Comparison of ENCODE assay signal across 13 cellular contexts in genomic region chr1:40838980-40839942, GRCh38. TPM values are rescaled to one million over a fixed set of nuclear protein-coding genes. Genes with fewer than 3 reads are reported as not detected.
"Had no signal": no experiment of that assay in that cellular context is flagged by ENCODE, and none has a peak within 500 bp of the region (broad histone marks: within the 10 kb centered on the region; RNA-seq: fewer than 3 reads in every experiment).

No MANE protein-coding gene starts in this region.

- H3K27ac Mint-ChIP-seq: activated T-helper 2 cell treated with anti-CD3 and anti-CD28 coated beads, Interferon-gamma antibody, Interleukin-2, Interleukin-4, amounts not matched to agents 10 μg/mL and 5 μg/mL and 100 μg/mL, durations not matched to agents 14 hours and 24 hours and 36 hours had no signal

- H3K4me3 ChIP-seq: dorsolateral prefrontal cortex, esophagus muscularis mucosa, suprapubic skin had no signal

- DNase-seq: activated CD4-positive, CD25-positive, alpha-beta regulatory T cell treated with anti-CD3 and anti-CD28 coated beads, Interleukin-2, amount 50 U/mL, for 72 hours; activated naive CD4-positive, alpha-beta T cell treated with anti-CD3 and anti-CD28 coated beads, Interleukin-2, amount 10 ng/mL, durations not matched to agents 7 days and 5 days; activated T-cell treated with anti-CD3 and anti-CD28 coated beads for 4 hours; dorsolateral prefrontal cortex; midbrain; occipital lobe; stimulated activated CD4-positive, alpha-beta T cell treated with anti-CD3 and anti-CD28 coated beads, Interleukin-12 subunit alpha, Interleukin-12 subunit beta, amount 100 ng/mL, for 4 hours; stimulated activated naive CD4-positive, alpha-beta T cell treated with Interleukin-2 at 50 U/mL for 16 hours; T-helper 9 cell had no signal

- H3K36me3 ChIP-seq: suprapubic skin had no signal

- H3K4me3 Mint-ChIP-seq: activated naive CD4-positive, alpha-beta T cell treated with anti-CD3 and anti-CD28 coated beads, Interleukin-2, amount 10 ng/mL, durations not matched to agents 7 days and 5 days had no signal

- H3K27me3 ChIP-seq: dorsolateral prefrontal cortex, esophagus muscularis mucosa had no signal

- H3K4me1 ChIP-seq: esophagus muscularis mucosa, suprapubic skin had no signal

- H3K9me3 ChIP-seq: suprapubic skin had no signal

- H3K27ac ChIP-seq: dorsolateral prefrontal cortex, esophagus muscularis mucosa, suprapubic skin had no signal

- H3K36me3 Mint-ChIP-seq: activated naive CD4-positive, alpha-beta T cell treated with anti-CD3 and anti-CD28 coated beads, Interleukin-2, amount 10 ng/mL, durations not matched to agents 7 days and 5 days had no signal

- H3K9me3 Mint-ChIP-seq: activated naive CD4-positive, alpha-beta T cell treated with anti-CD3 and anti-CD28 coated beads, Interleukin-2, amount 10 ng/mL, durations not matched to agents 7 days and 5 days had no signal

RNA-seq across cellular contexts. Expression of gene KCNQ4, which starts 55.7 kb away (rescaled TPM):
- total RNA-seq: pulmonary artery endothelial cell had no signal
